12 cellular contexts compared by ENCODE assay signal in genomic region chr4:139550724-139551429, GRCh38.
DNase-seq lines count a peak whose midpoint lies in the region; ATAC-seq lines count a peak whose summit lies in the region.
"Had no signal": no experiment of that assay in that cellular context is flagged by ENCODE, and none has a peak within 500 bp of the region (broad histone marks: within the 10 kb centered on the region; RNA-seq: fewer than 3 reads in every experiment).

No MANE protein-coding gene starts in this region.

- H3K36me3 ChIP-seq in HUES6 (ENCODE audit: control insufficient read depth, insufficient read depth, low read length), result 0 out of 2 replicates have a peak, but pooled peaks cover 7% of the 10 kb centered on the region

- no peak for ATAC-seq in stimulated activated naive B cell treated with anti-CD40 and anti-IgM and Interleukin-4, amounts not matched to agents 10 μg/mL and 1 μg/mL and 100 μg/mL, for 72 hours (replicated peaks)
- ATAC-seq in GM21619 (IDR thresholded peaks at IDR 0.05; ENCODE audit: unreplicated experiment), result no peak
- ATAC-seq in GM21825 (IDR thresholded peaks at IDR 0.05; ENCODE audit: unreplicated experiment), result no peak

- H3K9ac ChIP-seq in HUES6 (ENCODE audit: low read length), result no peak overlapping the region

- H3K9me3 Mint-ChIP-seq in stimulated activated naive B cell treated with anti-CD40 and anti-IgM and Interleukin-4, amounts not matched to agents 10 μg/mL and 1 μg/mL and 100 μg/mL, for 72 hours, result no peaks in the 10 kb centered on the region

- peaks cover 17 to 42% of the 10 kb centered on the region in 2 donors for H3K4me1 Mint-ChIP-seq in stimulated activated naive B cell treated with anti-CD40 and anti-IgM and Interleukin-4, amounts not matched to agents 10 μg/mL and 1 μg/mL and 100 μg/mL, for 72 hours

- H3K27ac Mint-ChIP-seq in stimulated activated naive B cell treated with anti-CD40 and anti-IgM and Interleukin-4, amounts not matched to agents 10 μg/mL and 1 μg/mL and 100 μg/mL, for 72 hours, result peak overlapping the region; percentile 37

- H3K27me3 Mint-ChIP-seq in stimulated activated naive B cell treated with anti-CD40 and anti-IgM and Interleukin-4, amounts not matched to agents 10 μg/mL and 1 μg/mL and 100 μg/mL, for 72 hours, result no peaks in the 10 kb centered on the region

- no peaks in the 10 kb centered on the region; the same call in 1 of the 2 replicates for H3K27me3 ChIP-seq in HUES6 (ENCODE audit: control insufficient read depth, insufficient read depth, low read length)

- no peak overlapping the region for H3K4me3 Mint-ChIP-seq in stimulated activated naive B cell treated with anti-CD40 and anti-IgM and Interleukin-4, amounts not matched to agents 10 μg/mL and 1 μg/mL and 100 μg/mL, for 72 hours

- peaks cover 5 to 18% of the 10 kb centered on the region in 2 donors for H3K36me3 Mint-ChIP-seq in stimulated activated naive B cell treated with anti-CD40 and anti-IgM and Interleukin-4, amounts not matched to agents 10 μg/mL and 1 μg/mL and 100 μg/mL, for 72 hours

- H3K4me1 ChIP-seq in HUES6 (ENCODE audit: control insufficient read depth, insufficient read depth, low read length), result peaks cover 37% of the 10 kb centered on the region

- H3K9me3 ChIP-seq in HUES6 (ENCODE audit: control insufficient read depth, insufficient read depth, low read depth, low read length), result no peaks in the 10 kb centered on the region

- H3K4me3 ChIP-seq in HUES6 (ENCODE audit: low read depth, low read length), result peak overlapping the region; percentile 12; the same call in 1 of the 2 replicates

- DNase-seq in cerebellar cortex (ENCODE audit: low spot score) (peak; percentile 49), iPS-NIHi7 (ENCODE audit: extremely low spot score) (peak; percentile 59), germinal center (ENCODE audit: low spot score) (no peak)
- no peak for DNase-seq in stimulated activated naive B cell treated with anti-CD40 and anti-IgM and Interleukin-4, amounts not matched to agents 10 μg/mL and 1 μg/mL and 100 μg/mL, for 72 hours
- no peak for DNase-seq in activated naive CD4-positive, alpha-beta T cell (lab: John Stamatoyannopoulos, UW)
- DNase-seq: activated CD4-positive, alpha-beta T cell treated with anti-CD3 and anti-CD28 coated beads, Interleukin-2, amount 50 U/mL, for 48 hours; EL; NCI-H2081 treated with DMSO at 0.1 percent for 48 hours; SHP77 treated with DMSO at 0.1 percent for 48 hours had no signal

- no peak overlapping the region; the same call in 1 of the 2 replicates for H3K27ac ChIP-seq in HUES6 (ENCODE audit: low read depth, low read length)

Comparison
In these comparisons a context has a peak if more than half of its experiments do, and no peak if none do; other contexts are left out.
1. DNase-seq: peak in cerebellar cortex (single experiment) and iPS-NIHi7 (single experiment); none in stimulated activated naive B cell treated with anti-CD40 and anti-IgM and Interleukin-4, amounts not matched to agents 10 μg/mL and 1 μg/mL and 100 μg/mL, for 72 hours (single experiment), germinal center (single experiment) and activated naive CD4-positive, alpha-beta T cell (0 of 4).